Comparison of ENCODE assay signal across 8 cellular contexts in genomic region chr3:196502775-196503181, GRCh38. TPM values are rescaled to one million over a fixed set of nuclear protein-coding genes. Genes with fewer than 3 reads are reported as not detected.
DNase-seq lines count a peak whose midpoint lies in the region; ATAC-seq and TF ChIP-seq lines count a peak whose summit lies in the region.

No MANE protein-coding gene starts in this region.

- ATAC-seq in GM18867 (IDR thresholded peaks at IDR 0.05; ENCODE audit: unreplicated experiment) (peak; percentile 7), HG03571 (IDR thresholded peaks at IDR 0.05; ENCODE audit: unreplicated experiment) (peak; percentile 7), omental fat pad (ENCODE audit: low FRiP score) (peak; percentile 49)
- peak; percentile 61 to 66 for ATAC-seq in activated naive CD4-positive, alpha-beta T cell treated with anti-CD3 and anti-CD28 coated beads, Interleukin-2, amount 50 U/mL, for 72 hours

- H3K27ac ChIP-seq in SK-N-MC (peak overlapping the region; percentile 83), tibial nerve (peak overlapping the region; percentile 81 to 97 (median 94))

- H3K9ac ChIP-seq in SK-N-MC (ENCODE audit: insufficient read length) = peak overlapping the region; percentile 82

- H3K27me3 ChIP-seq in tibial nerve = no peaks in the 10 kb centered on the region

- H3K27ac Mint-ChIP-seq in activated naive CD4-positive, alpha-beta T cell treated with anti-CD3 and anti-CD28 coated beads, Interleukin-2, amount 50 U/mL, for 72 hours = peak overlapping the region; percentile 93 to 99

- H3K4me1 ChIP-seq in tibial nerve = peaks cover 0 to 43% (median 7%) of the 10 kb centered on the region in 4 donors

- peaks cover 0 to 13% of the 10 kb centered on the region in 2 donors for H3K9me3 Mint-ChIP-seq in activated naive CD4-positive, alpha-beta T cell treated with anti-CD3 and anti-CD28 coated beads, Interleukin-2, amount 50 U/mL, for 72 hours

- H3K9me3 ChIP-seq in SK-N-MC (ENCODE audit: low read depth, low read length) (0 out of 2 replicates have a peak, but pooled peaks cover 3% of the 10 kb centered on the region), tibial nerve (peaks cover 0 to 10% (median 0%) of the 10 kb centered on the region in 4 donors)

- TF ChIP-seq EP300 in tibial nerve (IDR thresholded peaks at IDR 0.05) = no peak

- 0 to 2% methylated on average over 26 of the region's 26 CpGs for WGBS in tibial nerve, 2 donors

- TF ChIP-seq POLR2A in tibial nerve (IDR thresholded peaks at IDR 0.05) = no peak

- H3K36me3 Mint-ChIP-seq in activated naive CD4-positive, alpha-beta T cell treated with anti-CD3 and anti-CD28 coated beads, Interleukin-2, amount 50 U/mL, for 72 hours = peaks cover 34 to 59% of the 10 kb centered on the region in 2 donors

- TF ChIP-seq CTCF in AG04449 (IDR thresholded peaks at IDR 0.05; ENCODE audit: insufficient read depth, low read length, missing control alignments) (no peak), omental fat pad (IDR thresholded peaks at IDR 0.05) (no peak), tibial nerve (IDR thresholded peaks at IDR 0.05) (peak in 1 of 5 experiments; percentile 27)

- DNase-seq in AG04449 (ENCODE audit: low read depth, low spot score) = peak; percentile 56
- DNase-seq in SK-N-MC (ENCODE audit: low read depth, low spot score) = no peak
- DNase-seq in activated naive CD4-positive, alpha-beta T cell treated with anti-CD3 and anti-CD28 coated beads, Interleukin-2, amount 50 U/mL, for 72 hours (ENCODE audit: low spot score in 2 of 2) = peak; percentile 52 to 72
- peak; percentile 68 for DNase-seq in glomerular visceral epithelial cell (ENCODE audit: extremely low spot score)
- DNase-seq in omental fat pad (ENCODE audit: low spot score) = no peak
- peak; percentile 28 to 33 for DNase-seq in tibial nerve (ENCODE audit: low spot score in 2 of 2)

- H3K36me3 ChIP-seq in SK-N-MC (ENCODE audit: insufficient read depth, low read length) (peaks cover 26% of the 10 kb centered on the region), tibial nerve (peaks cover 0 to 9% (median 0%) of the 10 kb centered on the region in 3 donors)

- peak overlapping the region; percentile 94 for H3K4me3 ChIP-seq in AG04449 (ENCODE audit: low read depth, low read length)
- H3K4me3 ChIP-seq in SK-N-MC = peak overlapping the region; percentile 89
- peak overlapping the region; percentile 72 to 92 (median 84) for H3K4me3 ChIP-seq in tibial nerve

- POLR2A ChIA-PET in AG04449 (lab: Yijun Ruan, JAX) = no interaction called here

- CTCF ChIA-PET in AG04449 (lab: Yijun Ruan, JAX) = interaction anchor here (1.0 kb wide), 1 partner anchor 249 kb away, joined by 4 read pairs; no protein-coding TSS in a partner anchor

RNA-seq across cellular contexts. Expression of gene RNF168, which starts 0.8 kb away (rescaled TPM):
- 10 to 100 TPM; 23.1 to 48.4 TPM for total RNA-seq in activated naive CD4-positive, alpha-beta T cell treated with anti-CD3 and anti-CD28 coated beads, Interleukin-2, amount 50 U/mL, for 72 hours
- total RNA-seq in omental fat pad = 10 to 100 TPM; 18.5 to 34.5 (median 20.2) TPM
- 10 to 100 TPM; 23.6 to 26.2 (median 24.9) TPM for total RNA-seq in tibial nerve

RNA-seq across cellular contexts. Expression of gene SMCO1, which starts 12.4 kb away (rescaled TPM):
- not detected for total RNA-seq in activated naive CD4-positive, alpha-beta T cell treated with anti-CD3 and anti-CD28 coated beads, Interleukin-2, amount 50 U/mL, for 72 hours
- total RNA-seq in omental fat pad (not detected), tibial nerve (not detected)

Comparison
In these comparisons a context has a peak if more than half of its experiments do, and no peak if none do; other contexts are left out.
1. DNase-seq: peak in AG04449 (single experiment), activated naive CD4-positive, alpha-beta T cell treated with anti-CD3 and anti-CD28 coated beads, Interleukin-2, amount 50 U/mL, for 72 hours (2 of 2), glomerular visceral epithelial cell (single experiment) and tibial nerve (2 of 2); none in SK-N-MC (single experiment) and omental fat pad (single experiment).
2. ATAC-seq: peak in every context shown above with its lines; median percentile 64 in activated naive CD4-positive, alpha-beta T cell treated with anti-CD3 and anti-CD28 coated beads, Interleukin-2, amount 50 U/mL, for 72 hours; 49 in omental fat pad; 7 in GM18867; 7 in HG03571.
3. Peak in every context shown above with its lines, with median percentiles within 50 percentile points of each other: H3K4me3 ChIP-seq.